In genomic region chr9:96719538-96720315, GRCh38 we compare ENCODE assay signal across 1 cellular context.
TF ChIP-seq lines count a peak whose summit lies in the region.

No MANE protein-coding gene starts in this region.

TF ChIP-seq in IMR-90, 13 proteins besides CTCF, POLR2A, EP300 and RAD21 (continued from another document):
- TF ChIP-seq MXI1 (IDR thresholded peaks at IDR 0.05; ENCODE audit: borderline replicate concordance, low read depth, low read length) (no peak), ELK1 (IDR thresholded peaks at IDR 0.05; ENCODE audit: borderline replicate concordance, low read depth, low read length) (no peak), SMC3 (IDR thresholded peaks at IDR 0.05; ENCODE audit: low read depth, low read length) (no peak), MAFK (IDR thresholded peaks at IDR 0.05; ENCODE audit: low read depth, low read length) (no peak), BHLHE40 (IDR thresholded peaks at IDR 0.05; ENCODE audit: low read depth, low read length) (no peak), NFE2L2 (IDR thresholded peaks at IDR 0.05; ENCODE audit: low read depth, low read length) (no peak)
